Comparison of ENCODE assay signal across 17 cellular contexts in the genomic region with DNA sequence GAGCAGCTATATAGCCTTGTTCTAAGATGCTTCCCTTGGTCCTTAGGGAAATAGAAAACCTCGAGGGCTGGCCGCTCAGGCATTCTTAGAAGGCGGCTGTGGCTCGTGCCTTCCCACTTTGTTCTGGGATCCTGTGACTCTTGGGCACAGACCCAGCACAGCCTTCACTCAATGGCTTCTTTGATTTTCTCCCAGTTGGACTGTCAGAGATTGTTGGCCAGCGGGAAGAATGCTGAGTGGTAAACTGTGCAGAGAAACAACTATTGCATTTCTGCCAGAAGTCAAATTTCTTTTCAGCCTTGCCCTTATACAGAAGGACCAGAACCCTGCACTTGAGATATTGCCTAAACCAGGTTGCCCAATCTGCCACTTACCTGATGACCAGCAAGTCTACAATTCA. TPM values are rescaled to one million over a fixed set of nuclear protein-coding genes. Genes with fewer than 3 reads are reported as not detected.
DNase-seq lines count a peak whose midpoint lies in the region; ATAC-seq, FAIRE-seq and TF ChIP-seq lines count a peak whose summit lies in the region.
"Had no signal": no experiment of that assay in that cellular context is flagged by ENCODE, and none has a peak within 500 bp of the region (broad histone marks: within the 10 kb centered on the region; RNA-seq: fewer than 3 reads in every experiment).

No MANE protein-coding gene starts in this region.

- H3K4me3 Mint-ChIP-seq in glutamatergic neuron (ENCODE audit: unreplicated experiment) = no peak overlapping the region
- H3K4me3 Mint-ChIP-seq in Calu3 (ENCODE audit: low read depth, unreplicated experiment) = no peak overlapping the region
- H3K4me3 Mint-ChIP-seq: brain had no signal

- peaks cover 0 to 4% (median 0%) of the 10 kb centered on the region in 45 donors for H3K27me3 ChIP-seq in dorsolateral prefrontal cortex
- H3K27me3 ChIP-seq: esophagus squamous epithelium, SJSA1 had no signal

- H3K27ac ChIP-seq in dorsolateral prefrontal cortex = peak overlapping the region in 3 of 59 donors; percentile 42 to 52 (median 51)
- H3K27ac ChIP-seq: esophagus squamous epithelium, SJSA1 had no signal

- FAIRE-seq in D721Med (lab: Jason Lieb, UNC) = no peak

- intact Hi-C loops in dorsolateral prefrontal cortex (cut with DNase I) (loop anchor here in 1 of 2 donors (5.0 to 10.0 kb wide), 3 partner anchors 36 to 574 kb away; a partner anchor contains a TSS), sciatic nerve (cut with DNase I) (no loop called here), Calu3 (cut with micrococcal nuclease; ENCODE audit: unreplicated experiment) (loop anchor here (5.0 kb wide), 1 partner anchor 54 kb away; no protein-coding TSS in a partner anchor)

- DNase-seq in GM03348 (ENCODE audit: low spot score) (peak; percentile 18), dorsolateral prefrontal cortex (peak in 9 of 10 donors; percentile 74 to 93 (median 79)), hypothalamus (lab: John Stamatoyannopoulos, UW) (peak in 49 of 51 donors; percentile 10 to 88 (median 67)), sciatic nerve (ENCODE audit: low spot score) (peak; percentile 78), D721Med (ENCODE audit: insufficient read length, low spot score) (no peak), glutamatergic neuron (no peak), Calu3 (no peak)
- DNase-seq: activated CD4-positive, alpha-beta T cell treated with anti-CD3 and anti-CD28 coated beads for 48 hours; activated naive CD4-positive, alpha-beta T cell treated with Interleukin-2 at 50 U/mL for 16 hours; activated T-cell treated with anti-CD3 and anti-CD28 coated beads for 4 hours; esophagus squamous epithelium; NCI-H1694; NCI-H446 had no signal

- no peaks in the 10 kb centered on the region for H3K36me3 Mint-ChIP-seq in glutamatergic neuron (ENCODE audit: unreplicated experiment)
- no peaks in the 10 kb centered on the region for H3K36me3 Mint-ChIP-seq in Calu3 (ENCODE audit: insufficient read depth, unreplicated experiment)
- H3K36me3 Mint-ChIP-seq: brain had no signal

- BruUV-seq in Calu3 (replicated peaks; lab: Mats Ljungman, UMichigan) = no TSS peak

- H3K4me1 Mint-ChIP-seq in glutamatergic neuron (ENCODE audit: low read depth, unreplicated experiment) (no peaks in the 10 kb centered on the region), Calu3 (ENCODE audit: low read depth, unreplicated experiment) (peaks cover 24% of the 10 kb centered on the region)

- no peak overlapping the region for H3K27ac Mint-ChIP-seq in glutamatergic neuron (ENCODE audit: unreplicated experiment)
- H3K27ac Mint-ChIP-seq in Calu3 (ENCODE audit: unreplicated experiment) = no peak overlapping the region

- H3K9me3 Mint-ChIP-seq in glutamatergic neuron (ENCODE audit: unreplicated experiment) (no peaks in the 10 kb centered on the region), Calu3 (ENCODE audit: low read depth, unreplicated experiment) (no peaks in the 10 kb centered on the region)
- H3K9me3 Mint-ChIP-seq: brain had no signal

- H3K4me3 ChIP-seq in dorsolateral prefrontal cortex = peak overlapping the region in 1 of 59 donors; percentile 25
- H3K4me3 ChIP-seq: esophagus squamous epithelium, HAP-1, SJSA1 had no signal

- ATAC-seq in sciatic nerve (peak; percentile 87), HG03432 (IDR thresholded peaks at IDR 0.05; ENCODE audit: unreplicated experiment) (no peak)

- TF ChIP-seq CTCF in dorsolateral prefrontal cortex (IDR thresholded peaks at IDR 0.05 in 54 of 56, conservative IDR thresholded peaks at IDR 0.05 in 2 of 56; ENCODE audit: low read depth in 1 of 56, partially characterized antibody in 56 of 56) (peak in 14 of 56 donors; percentile 12 to 41 (median 24)), D721Med (IDR thresholded peaks at IDR 0.05; ENCODE audit: insufficient read depth, missing control alignments) (no peak), glutamatergic neuron (IDR thresholded peaks at IDR 0.05; ENCODE audit: partially characterized antibody, unreplicated experiment) (no peak), Calu3 (IDR thresholded peaks at IDR 0.05; ENCODE audit: unreplicated experiment) (no peak)

- CTCF ChIA-PET in Calu3 (lab: Charles Lee) = no interaction called here

- H3K27me3 Mint-ChIP-seq in glutamatergic neuron (ENCODE audit: unreplicated experiment) (peaks cover 3% of the 10 kb centered on the region), Calu3 (ENCODE audit: unreplicated experiment) (no peaks in the 10 kb centered on the region)

RNA-seq across cellular contexts. Expression of a gene that starts 9.5 kb away (rescaled TPM):
- 100 to 1,000 TPM; 104 to 402 (median 289) TPM for total RNA-seq in dorsolateral prefrontal cortex
- 92.4 TPM for total RNA-seq in sciatic nerve
- 4.4 TPM for total RNA-seq in glutamatergic neuron (ENCODE audit: unreplicated experiment)
- 191 and 202 TPM in 2 replicates for total RNA-seq in Calu3 (2022)

Comparison
In these comparisons a context has a peak if more than half of its experiments do, and no peak if none do; other contexts are left out.
1. DNase-seq: peak in GM03348 (single experiment), dorsolateral prefrontal cortex (9 of 10), hypothalamus (49 of 51) and sciatic nerve (single experiment); none in D721Med (single experiment), glutamatergic neuron (single experiment) and Calu3 (single experiment).
2. RNA of a gene that starts 9.5 kb away (total RNA-seq): 104 to 402 TPM in dorsolateral prefrontal cortex, 191 to 202 TPM in Calu3 and 92.4 TPM in sciatic nerve (single experiment); 4.4 TPM in glutamatergic neuron (single experiment); every median in the first group is over 10 times any median in the second.